26 cellular contexts compared by ENCODE assay signal in the genomic region with DNA sequence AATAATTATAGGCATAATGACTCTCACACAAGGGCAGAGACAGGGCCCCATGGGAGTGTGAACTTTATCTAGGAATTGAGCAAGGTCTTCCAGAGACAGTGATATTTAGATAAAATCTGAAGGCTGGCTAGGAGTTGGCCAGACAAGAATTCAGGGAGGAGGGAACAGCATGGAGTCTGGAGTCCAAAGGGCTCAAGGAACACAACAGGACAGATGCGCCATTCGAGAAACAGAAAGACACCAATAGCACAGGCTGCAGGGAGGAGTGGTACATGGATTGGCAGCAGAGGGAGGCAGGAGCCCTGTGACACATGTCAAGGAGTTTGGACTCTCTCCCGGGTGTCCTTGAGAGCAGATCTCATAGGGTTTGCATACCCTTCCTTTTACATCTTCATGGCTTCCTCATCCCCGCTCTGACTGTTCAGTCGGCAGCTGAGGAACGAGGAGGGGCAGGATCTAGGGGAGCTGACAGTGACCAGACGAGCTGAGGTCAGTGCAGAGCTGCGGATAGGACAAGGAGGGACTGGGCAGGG.
DNase-seq lines count a peak whose midpoint lies in the region; ATAC-seq lines count a peak whose summit lies in the region.
"Had no signal": no experiment of that assay in that cellular context is flagged by ENCODE, and none has a peak within 500 bp of the region (broad histone marks: within the 10 kb centered on the region; RNA-seq: fewer than 3 reads in every experiment).

No MANE protein-coding gene starts in this region.

- no peaks in the 10 kb centered on the region for H3K36me3 ChIP-seq in duodenal mucosa (ENCODE audit: control insufficient read depth in 1 of 2, insufficient read depth in 2 of 2, low read length in 2 of 2)
- no peaks in the 10 kb centered on the region for H3K36me3 ChIP-seq in subcutaneous abdominal adipose tissue (ENCODE audit: control insufficient read depth in 5 of 5, insufficient read depth in 5 of 5, low read length in 5 of 5)
- H3K36me3 ChIP-seq: BE2C, HAP-1 had no signal

- H3K9me3 ChIP-seq in duodenal mucosa (ENCODE audit: control insufficient read depth in 1 of 2, low read length in 2 of 2) (no peaks in the 10 kb centered on the region), subcutaneous abdominal adipose tissue (ENCODE audit: control insufficient read depth in 5 of 5, low read length in 5 of 5) (peaks cover 0 to 3% (median 0%) of the 10 kb centered on the region in 5 donors)
- H3K9me3 ChIP-seq: BE2C, HAP-1 had no signal

- H3K4me1 ChIP-seq in duodenal mucosa (ENCODE audit: control insufficient read depth in 1 of 2, insufficient read depth in 2 of 2, low read length in 2 of 2), result peaks cover 23% of the 10 kb centered on the region in 2 donors
- peaks cover 6 to 41% (median 24%) of the 10 kb centered on the region in 5 donors for H3K4me1 ChIP-seq in subcutaneous abdominal adipose tissue (ENCODE audit: control insufficient read depth in 5 of 5, insufficient read depth in 5 of 5, low read length in 5 of 5)
- H3K4me1 ChIP-seq: BE2C, HAP-1 had no signal

- no peak for ATAC-seq in HG02678 (IDR thresholded peaks at IDR 0.05; ENCODE audit: unreplicated experiment)

- H3K9ac ChIP-seq in duodenal mucosa (ENCODE audit: low read depth in 1 of 2, low read length in 2 of 2) (no peak overlapping the region), subcutaneous abdominal adipose tissue (ENCODE audit: low read length in 5 of 5) (no peak overlapping the region)

- DNase-seq in NCI-H2227 treated with DMSO at 0.1 percent for 48 hours (lab: John Stamatoyannopoulos, UW) (peak; percentile 34), NCI-H2227 (lab: John Stamatoyannopoulos, UW; ENCODE audit: unreplicated experiment) (no peak), NCI-H146 (lab: John Stamatoyannopoulos, UW) (peak; percentile 6), NCI-H446 treated with DMSO at 0.1 percent for 48 hours (lab: John Stamatoyannopoulos, UW) (no peak), SKM-1 (lab: John Stamatoyannopoulos, UW; ENCODE audit: unreplicated experiment) (no peak)
- DNase-seq: ACHN; BE2C; Calu3; CD8-positive, alpha-beta memory T cell; DMS79 treated with DMSO at 0.1 percent for 48 hours; GOT3; HFFc6; NCI-H1048; NCI-H187 treated with DMSO at 0.1 percent for 48 hours; NCI-H2107; NCI-H510A; NK-92 treated with Interleukin-12 subunit alpha and Interleukin-12 subunit beta, amount 100 ng/mL, for 24 hours; PC-9; Right ventricle myocardium superior; RPMI8226; SW 1271 had no signal

- H3K27me3 ChIP-seq in duodenal mucosa (ENCODE audit: control insufficient read depth in 1 of 2, insufficient read depth in 2 of 2, low read length in 2 of 2), result peaks cover 0 to 5% of the 10 kb centered on the region in 2 donors
- peaks cover 0 to 8% (median 0%) of the 10 kb centered on the region in 5 donors for H3K27me3 ChIP-seq in subcutaneous abdominal adipose tissue (ENCODE audit: control insufficient read depth in 5 of 5, insufficient read depth in 4 of 5, low read length in 5 of 5)

- H3K4me3 ChIP-seq in duodenal mucosa (ENCODE audit: low read depth in 1 of 2, low read length in 2 of 2), result peak overlapping the region; percentile 11 to 36
- peak overlapping the region in 3 of 5 donors; percentile 0 to 26 (median 25) for H3K4me3 ChIP-seq in subcutaneous abdominal adipose tissue (ENCODE audit: low read depth in 1 of 5, low read length in 5 of 5)
- H3K4me3 ChIP-seq: HAP-1, PC-9 had no signal

- H3K27ac ChIP-seq in duodenal mucosa (ENCODE audit: low read depth, low read length) (no peak overlapping the region), subcutaneous abdominal adipose tissue (ENCODE audit: low read depth, low read length) (peak overlapping the region; percentile 84)
- H3K27ac ChIP-seq: 22Rv1, PC-9 had no signal

Comparison
In these comparisons a context has a peak if more than half of its experiments do, and no peak if none do; other contexts are left out.
1. DNase-seq: peak in NCI-H2227 treated with DMSO at 0.1 percent for 48 hours (single experiment) and NCI-H146 (single experiment); none in NCI-H2227 (single experiment), NCI-H446 treated with DMSO at 0.1 percent for 48 hours (single experiment) and SKM-1 (single experiment).